7 cellular contexts compared by ENCODE assay signal in genomic region chr1:226649780-226650179, GRCh38.
DNase-seq lines count a peak whose midpoint lies in the region; ATAC-seq, FAIRE-seq and TF ChIP-seq lines count a peak whose summit lies in the region.

No MANE protein-coding gene starts in this region.

- H3K4me3 Mint-ChIP-seq in WTC11 = no peak overlapping the region
- H3K4me3 Mint-ChIP-seq in mesothelial cell of epicardium = no peak overlapping the region

- POLR2A ChIA-PET in WTC11 (lab: Charles Lee) = no interaction called here

- H3K4me2 ChIP-seq in GM23248 (ENCODE audit: unreplicated experiment) = no peak overlapping the region

- peak; percentile 73 for FAIRE-seq in kidney (lab: Jason Lieb, UNC)

- H3K27me3 ChIP-seq in GM23248 (replicated peaks; ENCODE audit: insufficient read depth) (no peaks in the 10 kb centered on the region), upper lobe of left lung (no peaks in the 10 kb centered on the region)

- no peaks in the 10 kb centered on the region for H3K79me2 ChIP-seq in GM23248 (ENCODE audit: insufficient read depth)

- ATAC-seq in WTC11 (peak; percentile 15), upper lobe of left lung (ENCODE audit: low FRiP score in 2 of 2) (no peak)

- intact Hi-C loops in kidney (cut with DNase I) = no loop called here

- H3K9me2 ChIP-seq in GM23248 (ENCODE audit: insufficient read depth) = no peaks in the 10 kb centered on the region

- H3F3A ChIP-seq in GM23248 (ENCODE audit: insufficient read depth) = no peaks in the 10 kb centered on the region

- TF ChIP-seq EP300 in upper lobe of left lung (IDR thresholded peaks at IDR 0.05) = no peak

- in situ Hi-C loops in GM23248 (cut with MboI) = no loop called here

- H3K9me3 ChIP-seq in GM23248 (ENCODE audit: low read depth) = no peaks in the 10 kb centered on the region
- no peaks in the 10 kb centered on the region for H3K9me3 ChIP-seq in kidney (ENCODE audit: control insufficient read depth in 1 of 2, low read length in 2 of 2)
- H3K9me3 ChIP-seq in upper lobe of left lung = no peaks in the 10 kb centered on the region

- H4K20me1 ChIP-seq in GM23248 (ENCODE audit: insufficient read depth) = no peaks in the 10 kb centered on the region

- H3K9ac ChIP-seq in GM23248 (no peak overlapping the region), kidney (ENCODE audit: low read length in 2 of 2) (no peak overlapping the region)

- H3K27me3 Mint-ChIP-seq in WTC11 (ENCODE audit: low read depth) = no peaks in the 10 kb centered on the region
- H3K27me3 Mint-ChIP-seq in mesothelial cell of epicardium (ENCODE audit: low read depth) = no peaks in the 10 kb centered on the region

- H3K4me3 ChIP-seq in GM23248 (no peak overlapping the region), kidney (ENCODE audit: low read length in 2 of 2) (no peak overlapping the region), upper lobe of left lung (no peak overlapping the region)

- no peak overlapping the region for H3K27ac Mint-ChIP-seq in WTC11
- H3K27ac Mint-ChIP-seq in mesothelial cell of epicardium = no peak overlapping the region

- no peak for TF ChIP-seq CTCF in WTC11 (IDR thresholded peaks at IDR 0.05)
- peak; percentile 24 for TF ChIP-seq CTCF in kidney (IDR thresholded peaks at IDR 0.05; ENCODE audit: borderline replicate concordance, extremely low read depth, insufficient read depth)
- no peak for TF ChIP-seq CTCF in upper lobe of left lung (IDR thresholded peaks at IDR 0.05)
- no peak for TF ChIP-seq CTCF in mesothelial cell of epicardium (IDR thresholded peaks at IDR 0.05; ENCODE audit: unreplicated experiment)

- H3K36me3 Mint-ChIP-seq in WTC11 (no peaks in the 10 kb centered on the region; the same call in 1 of the 2 replicates), mesothelial cell of epicardium (peaks cover 11% of the 10 kb centered on the region)

- DNase-seq in COR-L47 (lab: John Stamatoyannopoulos, UW) (peak; percentile 38), GM23248 (peak; percentile 45), WTC11 (ENCODE audit: low spot score) (peak; percentile 40), kidney (peak; percentile 39), NCI-H1436 treated with DMSO at 0.1 percent for 48 hours (lab: John Stamatoyannopoulos, UW) (no peak), upper lobe of left lung (no peak), mesothelial cell of epicardium (ENCODE audit: low spot score in 2 of 2, unreplicated experiment in 2 of 2) (no peak)

- H3K4me1 Mint-ChIP-seq in WTC11 (peaks cover 34% of the 10 kb centered on the region), mesothelial cell of epicardium (peaks cover 14% of the 10 kb centered on the region)

- H2AFZ ChIP-seq in GM23248 = no peak overlapping the region

- H3K27ac ChIP-seq in GM23248 = no peak overlapping the region
- no peak overlapping the region for H3K27ac ChIP-seq in kidney (ENCODE audit: low read depth in 2 of 2, low read length in 2 of 2)
- H3K27ac ChIP-seq in upper lobe of left lung = peak overlapping the region in 2 of 4 donors; percentile 17 to 54

- no peak for TF ChIP-seq POLR2A in upper lobe of left lung (IDR thresholded peaks at IDR 0.05)

- H3K4me1 ChIP-seq in GM23248 (ENCODE audit: insufficient read depth) (no peaks in the 10 kb centered on the region), kidney (ENCODE audit: control insufficient read depth in 1 of 2, insufficient read depth in 1 of 2, low read depth in 1 of 2, low read length in 2 of 2) (peaks cover 0 to 10% of the 10 kb centered on the region in 2 donors), upper lobe of left lung (peaks cover 25 to 39% (median 34%) of the 10 kb centered on the region in 4 donors)

- WGBS in GM23248 (ENCODE audit: low coverage in 1 of 2, low lambda C conversion rate in 2 of 2, missing lambda C conversion rate in 2 of 2), 2 experiments = 65 to 71% methylated on average over 7 of the region's 7 CpGs
- 72 to 77% methylated on average over 7 of the region's 7 CpGs for WGBS in upper lobe of left lung, 2 donors

- H3K9me3 Mint-ChIP-seq in WTC11 (no peaks in the 10 kb centered on the region), mesothelial cell of epicardium (no peaks in the 10 kb centered on the region)

- H3K36me3 ChIP-seq in GM23248 (ENCODE audit: low read depth) = no peaks in the 10 kb centered on the region
- H3K36me3 ChIP-seq in kidney (ENCODE audit: control insufficient read depth in 1 of 2, insufficient read depth in 2 of 2, low read length in 2 of 2) = peaks cover 15 to 25% of the 10 kb centered on the region in 2 donors
- peaks cover 8 to 40% (median 27%) of the 10 kb centered on the region in 4 donors for H3K36me3 ChIP-seq in upper lobe of left lung

- CTCF ChIA-PET in WTC11 (lab: Charles Lee) = interaction anchor here (0.6 to 3.2 kb wide), 11 partner anchors 9 to 178 kb away, joined by 3 to 12 read pairs (median 5); no protein-coding TSS in a partner anchor

TF ChIP-seq in WTC11, 78 proteins besides CTCF, POLR2A, EP300 and RAD21:
- peak; percentile 34; the same call in 1 of the 2 replicates for TF ChIP-seq ESRRA (CRISPR knock-in tag; IDR thresholded peaks at IDR 0.05; ENCODE audit: borderline replicate concordance)
- TF ChIP-seq ETV6 (CRISPR knock-in tag; IDR thresholded peaks at IDR 0.05) = no peak
- TF ChIP-seq SP1 (CRISPR knock-in tag; conservative IDR thresholded peaks at IDR 0.05) = no peak
- TF ChIP-seq IRF1 (CRISPR knock-in tag; IDR thresholded peaks at IDR 0.05) = no peak
- TF ChIP-seq ELF4 (CRISPR knock-in tag; IDR thresholded peaks at IDR 0.05; ENCODE audit: low read depth) = no peak
- no peak for TF ChIP-seq HMGXB4 (CRISPR knock-in tag; IDR thresholded peaks at IDR 0.05)
- TF ChIP-seq AR (CRISPR knock-in tag; IDR thresholded peaks at IDR 0.05) = no peak
- TF ChIP-seq NR3C1 (CRISPR knock-in tag; conservative IDR thresholded peaks at IDR 0.05; ENCODE audit: low read depth) = no peak

Comparison
In these comparisons a context has a peak if more than half of its experiments do, and no peak if none do; other contexts are left out.
1. DNase-seq: peak in COR-L47 (single experiment), GM23248 (single experiment), WTC11 (single experiment) and kidney (single experiment); none in NCI-H1436 treated with DMSO at 0.1 percent for 48 hours (single experiment), upper lobe of left lung (0 of 2) and mesothelial cell of epicardium (0 of 2).